13 cellular contexts compared by ENCODE assay signal in genomic region chr19:50772408-50773311, GRCh38. TPM values are rescaled to one million over a fixed set of nuclear protein-coding genes. Genes with fewer than 3 reads are reported as not detected.
DNase-seq lines count a peak whose midpoint lies in the region; ATAC-seq, FAIRE-seq and TF ChIP-seq lines count a peak whose summit lies in the region.
"Had no signal": no experiment of that assay in that cellular context is flagged by ENCODE, and none has a peak within 500 bp of the region (broad histone marks: within the 10 kb centered on the region; RNA-seq: fewer than 3 reads in every experiment).

No MANE protein-coding gene starts in this region.

- no peaks in the 10 kb centered on the region for H3K9me3 ChIP-seq in SK-N-SH

- POLR2A ChIA-PET in SK-N-SH (lab: Yijun Ruan, JAX): no interaction called here

- H3K27ac ChIP-seq in SK-N-SH (ENCODE audit: low read depth in 2 of 2, low read length in 1 of 2): no peak overlapping the region
- H3K27ac ChIP-seq: parathyroid adenoma had no signal

- DNase-seq in SIG-M5 treated with dmso at 0.1 percent for 504 hours (lab: John Stamatoyannopoulos, UW; ENCODE audit: unreplicated experiment) (peak; percentile 46), SIG-M5 (lab: John Stamatoyannopoulos, UW) (no peak), SK-N-SH (peak; percentile 68), ureter (ENCODE audit: low spot score) (no peak), RCC 7860 (ENCODE audit: low spot score) (no peak)
- DNase-seq in stimulated activated naive B cell treated with anti-CD40 and anti-IgM and Interleukin-4, amounts not matched to agents 10 μg/mL and 1 μg/mL and 100 μg/mL, for 72 hours: no peak
- DNase-seq: activated CD4-positive, alpha-beta T cell treated with anti-CD3 and anti-CD28 coated beads, Interleukin-2, amount 10 ng/mL, durations not matched to agents 7 days and 5 days; activated naive CD4-positive, alpha-beta T cell treated with anti-CD3 and anti-CD28 coated beads, Interleukin-2, amount 50 U/mL, for 16 hours; NCI-H345; stimulated activated CD4-positive, alpha-beta T cell treated with anti-CD3 and anti-CD28 coated beads, Interleukin-2, amount 100 ng/mL, for 48 hours had no signal

- H3K36me3 ChIP-seq in SK-N-SH (replicated peaks in 1 of 2; ENCODE audit: control insufficient read depth in 1 of 2, insufficient read depth in 2 of 2, low read length in 1 of 2): no peaks in the 10 kb centered on the region

- H3K4me1 Mint-ChIP-seq in stimulated activated naive B cell treated with anti-CD40 and anti-IgM and Interleukin-4, amounts not matched to agents 10 μg/mL and 1 μg/mL and 100 μg/mL, for 72 hours: peaks cover 0 to 2% of the 10 kb centered on the region in 2 donors
- H3K4me1 Mint-ChIP-seq: activated CD4-positive, alpha-beta T cell treated with anti-CD3 and anti-CD28 coated beads, Interleukin-2, amount 10 ng/mL, durations not matched to agents 7 days and 5 days had no signal

- no peaks in the 10 kb centered on the region for H3F3A ChIP-seq in SK-N-SH (replicated peaks; ENCODE audit: insufficient read depth)

- H3K27me3 Mint-ChIP-seq in stimulated activated naive B cell treated with anti-CD40 and anti-IgM and Interleukin-4, amounts not matched to agents 10 μg/mL and 1 μg/mL and 100 μg/mL, for 72 hours: peaks cover 17 to 45% of the 10 kb centered on the region in 2 donors

- no peak overlapping the region for H3K9ac ChIP-seq in SK-N-SH
- H3K9ac ChIP-seq: parathyroid adenoma had no signal

- no peaks in the 10 kb centered on the region for H3K4me1 ChIP-seq in SK-N-SH (ENCODE audit: control insufficient read depth in 1 of 2, insufficient read depth in 2 of 2, low read depth in 1 of 2, low read length in 1 of 2)
- H3K4me1 ChIP-seq: parathyroid adenoma had no signal

- no peak for TF ChIP-seq EP300 in SK-N-SH (IDR thresholded peaks at IDR 0.05; ENCODE audit: borderline replicate concordance in 1 of 2, low read depth in 1 of 2, low read length in 1 of 2)

- WGBS in SK-N-SH (ENCODE audit: low lambda C conversion rate): 29% methylated on average over 6 of the region's 6 CpGs

- TF ChIP-seq RAD21 in SK-N-SH (IDR thresholded peaks at IDR 0.05; ENCODE audit: low read length): no peak

- no peak overlapping the region for H3K4me3 Mint-ChIP-seq in stimulated activated naive B cell treated with anti-CD40 and anti-IgM and Interleukin-4, amounts not matched to agents 10 μg/mL and 1 μg/mL and 100 μg/mL, for 72 hours
- H3K4me3 Mint-ChIP-seq: activated CD4-positive, alpha-beta T cell treated with anti-CD3 and anti-CD28 coated beads, Interleukin-2, amount 10 ng/mL, durations not matched to agents 7 days and 5 days; dendritic cell treated with granulocyte-macrophage colony-stimulating factor and Interleukin-4, amounts not matched to agents 40 ng/mL and 50 ng/mL, for 4 days had no signal

- H3K4me2 ChIP-seq in SK-N-SH: no peak overlapping the region

- CTCF ChIA-PET in SK-N-SH (lab: Yijun Ruan, JAX): interaction anchor here (1.2 to 1.4 kb wide), 2 partner anchors 11 to 48 kb away, joined by 4 to 5 read pairs; no protein-coding TSS in a partner anchor

- ATAC-seq in stimulated activated naive B cell treated with anti-CD40 and anti-IgM and Interleukin-4, amounts not matched to agents 10 μg/mL and 1 μg/mL and 100 μg/mL, for 72 hours (replicated peaks): peak; percentile 46 to 62

- no peak for FAIRE-seq in RCC 7860 (lab: Jason Lieb, UNC)

- no peaks in the 10 kb centered on the region for H3K79me2 ChIP-seq in SK-N-SH (ENCODE audit: insufficient read depth)
- H3K79me2 ChIP-seq: parathyroid adenoma had no signal

- H3K9me3 Mint-ChIP-seq in stimulated activated naive B cell treated with anti-CD40 and anti-IgM and Interleukin-4, amounts not matched to agents 10 μg/mL and 1 μg/mL and 100 μg/mL, for 72 hours: no peaks in the 10 kb centered on the region
- H3K9me3 Mint-ChIP-seq: activated CD4-positive, alpha-beta T cell treated with anti-CD3 and anti-CD28 coated beads, Interleukin-2, amount 10 ng/mL, durations not matched to agents 7 days and 5 days; dendritic cell treated with granulocyte-macrophage colony-stimulating factor and Interleukin-4, amounts not matched to agents 40 ng/mL and 50 ng/mL, for 4 days had no signal

- no peak for TF ChIP-seq CTCF in SK-N-SH (IDR thresholded peaks at IDR 0.05)

- H4K20me1 ChIP-seq in SK-N-SH (ENCODE audit: insufficient read depth): no peaks in the 10 kb centered on the region

- H2AFZ ChIP-seq in SK-N-SH (ENCODE audit: low read depth): no peak overlapping the region
- H2AFZ ChIP-seq: parathyroid adenoma had no signal

- no peaks in the 10 kb centered on the region for H3K36me3 Mint-ChIP-seq in stimulated activated naive B cell treated with anti-CD40 and anti-IgM and Interleukin-4, amounts not matched to agents 10 μg/mL and 1 μg/mL and 100 μg/mL, for 72 hours

- peaks cover 16% of the 10 kb centered on the region for H3K27me3 ChIP-seq in SK-N-SH (ENCODE audit: insufficient read depth)

- H3K9me2 ChIP-seq in SK-N-SH: no peaks in the 10 kb centered on the region

- no peak overlapping the region for H3K27ac Mint-ChIP-seq in stimulated activated naive B cell treated with anti-CD40 and anti-IgM and Interleukin-4, amounts not matched to agents 10 μg/mL and 1 μg/mL and 100 μg/mL, for 72 hours
- H3K27ac Mint-ChIP-seq: activated CD4-positive, alpha-beta T cell treated with anti-CD3 and anti-CD28 coated beads, Interleukin-2, amount 10 ng/mL, durations not matched to agents 7 days and 5 days; dendritic cell treated with granulocyte-macrophage colony-stimulating factor and Interleukin-4, amounts not matched to agents 40 ng/mL and 50 ng/mL, for 4 days had no signal

- H3K4me3 ChIP-seq in SK-N-SH (ENCODE audit: low read depth in 2 of 2, low read length in 1 of 2): no peak overlapping the region
- H3K4me3 ChIP-seq: lung had no signal

TF ChIP-seq in SK-N-SH, 30 proteins besides CTCF, POLR2A, EP300 and RAD21:
- TF ChIP-seq, protein P1, sequence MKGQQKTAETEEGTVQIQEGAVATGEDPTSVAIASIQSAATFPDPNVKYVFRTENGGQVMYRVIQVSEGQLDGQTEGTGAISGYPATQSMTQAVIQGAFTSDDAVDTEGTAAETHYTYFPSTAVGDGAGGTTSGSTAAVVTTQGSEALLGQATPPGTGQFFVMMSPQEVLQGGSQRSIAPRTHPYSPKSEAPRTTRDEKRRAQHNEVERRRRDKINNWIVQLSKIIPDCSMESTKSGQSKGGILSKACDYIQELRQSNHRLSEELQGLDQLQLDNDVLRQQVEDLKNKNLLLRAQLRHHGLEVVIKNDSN (IDR thresholded peaks at IDR 0.05; ENCODE audit: borderline replicate concordance, low read depth): peak; percentile 89
- TF ChIP-seq JUND (IDR thresholded peaks at IDR 0.05): no peak

RNA-seq across cellular contexts. Expression of gene GPR32, which starts 2.4 kb away (rescaled TPM):
- not detected in 2 replicates for polyA plus RNA-seq in SK-N-SH (2012; rRNA removed)
- polyA plus RNA-seq in SK-N-SH (2012; cell fraction: cytosol; rRNA removed): not detected in 2 replicates
- 0.07 TPM in 1 of 2 replicates, not detected in the other for polyA plus RNA-seq in SK-N-SH (2012; cell fraction: nucleus; rRNA removed)
- not detected for total RNA-seq in ureter
- total RNA-seq: activated CD4-positive, alpha-beta T cell treated with anti-CD3 and anti-CD28 coated beads, Interleukin-2, amount 10 ng/mL, durations not matched to agents 7 days and 5 days; lung had no signal
- polyA plus RNA-seq: lung had no signal

RNA-seq across cellular contexts. Expression of gene ACP4, which starts 17.6 kb away (rescaled TPM):
- polyA plus RNA-seq in SK-N-SH (2012; rRNA removed): not detected in 2 replicates
- polyA plus RNA-seq in SK-N-SH (2012; cell fraction: cytosol; rRNA removed): not detected in 2 replicates
- polyA plus RNA-seq in SK-N-SH (2012; cell fraction: nucleus; rRNA removed): not detected in 2 replicates
- total RNA-seq in ureter: not detected
- total RNA-seq: activated CD4-positive, alpha-beta T cell treated with anti-CD3 and anti-CD28 coated beads, Interleukin-2, amount 10 ng/mL, durations not matched to agents 7 days and 5 days; lung had no signal
- polyA plus RNA-seq: lung had no signal

RNA-seq across cellular contexts. Expression of gene CLEC11A, which starts 49.5 kb away (rescaled TPM):
- 4.4 and 5.1 TPM in 2 replicates for polyA plus RNA-seq in SK-N-SH (2012; rRNA removed)
- 2.4 and 4.2 TPM in 2 replicates for polyA plus RNA-seq in SK-N-SH (2012; cell fraction: cytosol; rRNA removed)
- polyA plus RNA-seq in SK-N-SH (2012; cell fraction: nucleus; rRNA removed): 4.9 and 12.2 TPM in 2 replicates
- total RNA-seq in ureter: 8.1 TPM

RNA-seq across cellular contexts. Expression of gene KLK1, which starts 50.9 kb away (rescaled TPM):
- not detected in 2 replicates for polyA plus RNA-seq in SK-N-SH (2012; rRNA removed)
- polyA plus RNA-seq in SK-N-SH (2012; cell fraction: cytosol; rRNA removed): not detected in 2 replicates
- not detected in 2 replicates for polyA plus RNA-seq in SK-N-SH (2012; cell fraction: nucleus; rRNA removed)
- total RNA-seq in ureter: 0.60 TPM

RNA-seq across cellular contexts. Expression of gene SHANK1, which starts 53.1 kb away (rescaled TPM):
- polyA plus RNA-seq in SK-N-SH (2012; rRNA removed): 0.28 and 0.31 TPM in 2 replicates
- 0.08 and 0.35 TPM in 2 replicates for polyA plus RNA-seq in SK-N-SH (2012; cell fraction: cytosol; rRNA removed)
- 1.6 and 2.0 TPM in 2 replicates for polyA plus RNA-seq in SK-N-SH (2012; cell fraction: nucleus; rRNA removed)
- total RNA-seq in ureter: 0.29 TPM
- total RNA-seq: activated CD4-positive, alpha-beta T cell treated with anti-CD3 and anti-CD28 coated beads, Interleukin-2, amount 10 ng/mL, durations not matched to agents 7 days and 5 days had no signal

Comparison
In these comparisons a context has a peak if more than half of its experiments do, and no peak if none do; other contexts are left out.
1. DNase-seq: peak in SIG-M5 treated with dmso at 0.1 percent for 504 hours (single experiment) and SK-N-SH (single experiment); none in SIG-M5 (single experiment), stimulated activated naive B cell treated with anti-CD40 and anti-IgM and Interleukin-4, amounts not matched to agents 10 μg/mL and 1 μg/mL and 100 μg/mL, for 72 hours (single experiment), ureter (single experiment) and RCC 7860 (single experiment).